20 cellular contexts compared by ENCODE assay signal in the genomic region with DNA sequence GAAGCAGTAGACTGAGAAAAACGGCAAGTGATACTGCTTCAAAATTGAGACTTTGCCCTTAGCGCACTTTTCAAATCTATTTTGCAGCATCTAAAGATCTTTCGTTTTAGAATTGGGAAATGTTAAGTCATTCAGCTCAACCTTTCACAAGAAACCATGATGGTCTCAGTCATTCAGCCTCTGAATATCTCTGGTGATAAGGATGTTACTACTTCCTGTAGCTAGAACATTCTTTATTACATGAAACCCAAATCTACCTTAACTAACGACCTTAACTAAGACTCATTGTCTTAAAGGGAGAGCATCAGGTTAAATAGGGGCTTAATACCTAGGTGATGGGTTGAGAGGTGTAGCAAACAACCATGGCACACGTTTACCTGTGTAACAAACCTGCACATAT. TPM values are rescaled to one million over a fixed set of nuclear protein-coding genes. Genes with fewer than 3 reads are reported as not detected.
DNase-seq lines count a peak whose midpoint lies in the region; ATAC-seq, FAIRE-seq and TF ChIP-seq lines count a peak whose summit lies in the region.
"Had no signal": no experiment of that assay in that cellular context is flagged by ENCODE, and none has a peak within 500 bp of the region (broad histone marks: within the 10 kb centered on the region; RNA-seq: fewer than 3 reads in every experiment).

No MANE protein-coding gene starts in this region.

- no peaks in the 10 kb centered on the region for H3K27me3 ChIP-seq in H1 (replicated peaks in 1 of 4; ENCODE audit: control insufficient read depth in 3 of 4, extremely low read depth in 1 of 4, insufficient read depth in 3 of 4, low read length in 3 of 4)
- H3K27me3 ChIP-seq in naive thymus-derived CD4-positive, alpha-beta T cell (ENCODE audit: control insufficient read depth in 2 of 2, insufficient read depth in 2 of 2, low read length in 2 of 2), result no peaks in the 10 kb centered on the region
- H3K27me3 ChIP-seq in GM23248 (replicated peaks; ENCODE audit: insufficient read depth), result no peaks in the 10 kb centered on the region

- no peak overlapping the region for H3K56ac ChIP-seq in H1 (replicated peaks; ENCODE audit: insufficient read length, low read depth, low read length)

- H2AFZ ChIP-seq in H1 (ENCODE audit: low read length) (peak overlapping the region; percentile 34; the same call in 1 of the 2 replicates), GM23248 (no peak overlapping the region)

- TF ChIP-seq POLR2A in A549 (IDR thresholded peaks at IDR 0.05; ENCODE audit: low read length) (no peak), GM12892 (IDR thresholded peaks at IDR 0.05; ENCODE audit: low read depth, low read length) (no peak), H1 (IDR thresholded peaks at IDR 0.05; ENCODE audit: control extremely low read depth in 1 of 2, low read depth in 2 of 2, low read length in 2 of 2) (no peak)

- H3K4me1 Mint-ChIP-seq in naive thymus-derived CD4-positive, alpha-beta T cell, result peaks cover 0 to 1% (median 0%) of the 10 kb centered on the region in 7 donors
- H3K4me1 Mint-ChIP-seq: CD4-positive, alpha-beta memory T cell had no signal

- TF ChIP-seq CTCF in A549 (IDR thresholded peaks at IDR 0.05) (no peak), H1 (IDR thresholded peaks at IDR 0.05; ENCODE audit: control extremely low read depth in 1 of 3, insufficient read depth in 1 of 3, low read depth in 1 of 3, low read length in 3 of 3) (no peak)

- CTCF ChIA-PET in A549 (lab: Yijun Ruan, JAX), result interaction anchor here (0.7 to 4.5 kb wide), 5 partner anchors 8 to 485 kb away, joined by 3 to 49 read pairs (median 3); no protein-coding TSS in a partner anchor
- CTCF ChIA-PET in H1 (lab: Charles Lee; ENCODE audit: partially characterized antibody), result interaction anchor here (0.7 to 1.5 kb wide), 3 partner anchors 12 to 69 kb away, joined by 3 to 6 read pairs (median 4); no protein-coding TSS in a partner anchor
- CTCF ChIA-PET in naive thymus-derived CD4-positive, alpha-beta T cell (lab: Charles Lee), result interaction anchor here (1.3 kb wide), 1 partner anchor 13 kb away, joined by 3 read pairs; no protein-coding TSS in a partner anchor

- H3K9me2 ChIP-seq in GM23248 (ENCODE audit: insufficient read depth), result no peaks in the 10 kb centered on the region

- no peak overlapping the region for H2BK15ac ChIP-seq in H1 (ENCODE audit: low read length)

- H3K14ac ChIP-seq in H1 (ENCODE audit: insufficient read length), result no peak overlapping the region

- no peak for TF ChIP-seq RAD21 in A549 (conservative IDR thresholded peaks at IDR 0.05 in 1 of 2, IDR thresholded peaks at IDR 0.05 in 1 of 2)
- TF ChIP-seq RAD21 in H1 (IDR thresholded peaks at IDR 0.05 in 1 of 2, conservative IDR thresholded peaks at IDR 0.05 in 1 of 2; ENCODE audit: low read depth in 2 of 2, low read length in 2 of 2), result no peak

- 63% methylated on average over 5 of the region's 5 CpGs for WGBS in A549 (ENCODE audit: missing lambda C conversion rate)
- 87% methylated on average over 5 of the region's 5 CpGs; no CpG with 5 or more reads in 1 of the 2 experiments for WGBS in H1 (ENCODE audit: extremely low coverage in 1 of 2, insufficient coverage in 1 of 2, insufficient read length in 1 of 2, insufficient replicate concordance in 2 of 2, low coverage in 1 of 2, low lambda C conversion rate in 2 of 2, missing lambda C conversion rate in 1 of 2), 2 experiments
- WGBS in GM23248 (ENCODE audit: low coverage in 1 of 2, low lambda C conversion rate in 2 of 2, missing lambda C conversion rate in 2 of 2), 2 experiments, result 63 to 70% methylated on average over 5 of the region's 5 CpGs

- H3K4me1 ChIP-seq in A549, result 0 out of 3 replicates have a peak, but pooled peaks cover 9% of the 10 kb centered on the region
- no peaks in the 10 kb centered on the region for H3K4me1 ChIP-seq in H1 (replicated peaks in 1 of 4; ENCODE audit: control insufficient read depth in 3 of 4, insufficient read depth in 4 of 4, low read length in 3 of 4)
- H3K4me1 ChIP-seq in naive thymus-derived CD4-positive, alpha-beta T cell (ENCODE audit: control insufficient read depth in 2 of 2, insufficient read depth in 2 of 2, low read length in 2 of 2), result no peaks in the 10 kb centered on the region
- no peaks in the 10 kb centered on the region for H3K4me1 ChIP-seq in GM23248 (ENCODE audit: insufficient read depth)

- no peak overlapping the region for H2BK120ac ChIP-seq in H1 (replicated peaks; ENCODE audit: low read depth, low read length)

- H4K91ac ChIP-seq in H1 (replicated peaks; ENCODE audit: insufficient read length, low read length), result no peak overlapping the region

- no peak overlapping the region for H4K8ac ChIP-seq in H1 (ENCODE audit: extremely low read depth, insufficient read depth, low read length)

- no peak overlapping the region for H3K27ac ChIP-seq in A549
- no peak overlapping the region for H3K27ac ChIP-seq in H1 (ENCODE audit: low read depth, low read length)
- no peak overlapping the region for H3K27ac ChIP-seq in naive thymus-derived CD4-positive, alpha-beta T cell (ENCODE audit: low read depth, low read length)
- no peak overlapping the region for H3K27ac ChIP-seq in GM23248

- H3K23ac ChIP-seq in H1 (ENCODE audit: insufficient read length), result no peak overlapping the region

- intact Hi-C loops in naive thymus-derived CD4-positive, alpha-beta T cell (cut with micrococcal nuclease), result no loop called here

- H3K4me3 Mint-ChIP-seq in naive thymus-derived CD4-positive, alpha-beta T cell, result no peak overlapping the region
- H3K4me3 Mint-ChIP-seq: CD4-positive, alpha-beta memory T cell had no signal

- no peaks in the 10 kb centered on the region for H3K36me3 ChIP-seq in H1 (ENCODE audit: control insufficient read depth in 2 of 4, insufficient read depth in 4 of 4, low read length in 3 of 4)
- H3K36me3 ChIP-seq in naive thymus-derived CD4-positive, alpha-beta T cell (ENCODE audit: control insufficient read depth in 2 of 3, insufficient read depth in 3 of 3, low read length in 3 of 3), result no peaks in the 10 kb centered on the region
- no peaks in the 10 kb centered on the region for H3K36me3 ChIP-seq in GM23248 (ENCODE audit: low read depth)

- no peak overlapping the region for H3K4me3 ChIP-seq in A549
- H3K4me3 ChIP-seq in H1 (ENCODE audit: extremely low read depth in 1 of 4, insufficient read depth in 2 of 4, low read depth in 3 of 4, low read length in 4 of 4), result no peak overlapping the region
- no peak overlapping the region for H3K4me3 ChIP-seq in naive thymus-derived CD4-positive, alpha-beta T cell (ENCODE audit: low read length)
- H3K4me3 ChIP-seq in GM23248, result no peak overlapping the region

- in situ Hi-C loops in GM23248 (cut with MboI), result no loop called here

- no peak overlapping the region for H3K18ac ChIP-seq in H1 (ENCODE audit: extremely low read depth, low read length)

- H2AK5ac ChIP-seq in H1 (ENCODE audit: low read depth, low read length), result no peak overlapping the region

- H3K9me3 ChIP-seq in A549, result peaks cover 2% of the 10 kb centered on the region; the same call in 1 of the 3 replicates
- no peaks in the 10 kb centered on the region for H3K9me3 ChIP-seq in H1 (ENCODE audit: insufficient read depth in 2 of 2, low read depth in 1 of 2, low read length in 1 of 2)
- no peaks in the 10 kb centered on the region for H3K9me3 ChIP-seq in naive thymus-derived CD4-positive, alpha-beta T cell (ENCODE audit: control insufficient read depth in 2 of 3, low read length in 3 of 3)
- H3K9me3 ChIP-seq in GM23248 (ENCODE audit: low read depth), result no peaks in the 10 kb centered on the region

- H2BK20ac ChIP-seq in H1 (ENCODE audit: low read length), result no peak overlapping the region

- H3K4ac ChIP-seq in H1 (replicated peaks; ENCODE audit: insufficient read length, low read depth, low read length), result no peak overlapping the region

- H3F3A ChIP-seq in GM23248 (ENCODE audit: insufficient read depth), result peaks cover 6% of the 10 kb centered on the region; the same call in 1 of the 2 replicates

- TF ChIP-seq EP300 in A549 (IDR thresholded peaks at IDR 0.05) (no peak), H1 (IDR thresholded peaks at IDR 0.05; ENCODE audit: borderline replicate concordance in 1 of 2, low read depth in 2 of 2, low read length in 2 of 2) (no peak)

- H3K79me2 ChIP-seq in H1 (ENCODE audit: control insufficient read depth in 1 of 2, insufficient read depth in 2 of 2, low read length in 2 of 2) (no peaks in the 10 kb centered on the region), GM23248 (ENCODE audit: insufficient read depth) (no peaks in the 10 kb centered on the region)

- H3K27me3 Mint-ChIP-seq in naive thymus-derived CD4-positive, alpha-beta T cell, result peaks cover 0 to 13% (median 4%) of the 10 kb centered on the region in 5 donors

- H3K36me3 Mint-ChIP-seq in naive thymus-derived CD4-positive, alpha-beta T cell, result peaks cover 0 to 4% (median 0%) of the 10 kb centered on the region in 5 donors
- H3K36me3 Mint-ChIP-seq: CD4-positive, alpha-beta memory T cell had no signal

- H3K27ac Mint-ChIP-seq in naive thymus-derived CD4-positive, alpha-beta T cell, result no peak overlapping the region
- H3K27ac Mint-ChIP-seq: CD4-positive, alpha-beta memory T cell had no signal

- H3K4me2 ChIP-seq in A549 (no peak overlapping the region), H1 (ENCODE audit: insufficient read depth in 1 of 2, low read depth in 2 of 2, low read length in 2 of 2) (no peak overlapping the region), GM23248 (ENCODE audit: unreplicated experiment) (no peak overlapping the region)

- ATAC-seq in A549 (no peak), HG03354 (IDR thresholded peaks at IDR 0.05; ENCODE audit: poor library complexity, severe bottlenecking, unreplicated experiment) (no peak)
- ATAC-seq in naive thymus-derived CD4-positive, alpha-beta T cell, result peak; percentile 54

- FAIRE-seq in A549 (lab: Jason Lieb, UNC) (peak; percentile 98), GM12892 (lab: Jason Lieb, UNC) (peak; percentile 21), H1 (lab: Jason Lieb, UNC) (no peak)
- FAIRE-seq: G401.6 had no signal

- H3K79me1 ChIP-seq in H1 (ENCODE audit: low read depth, low read length), result no peaks in the 10 kb centered on the region

- H4K5ac ChIP-seq in H1 (ENCODE audit: insufficient read length, low read depth, low read length), result no peak overlapping the region

- H4K20me1 ChIP-seq in H1 (replicated peaks in 1 of 2; ENCODE audit: control insufficient read depth in 1 of 2, insufficient read depth in 2 of 2, low read length in 2 of 2) (no peaks in the 10 kb centered on the region), GM23248 (ENCODE audit: insufficient read depth) (no peaks in the 10 kb centered on the region)

- H3K23me2 ChIP-seq in H1 (ENCODE audit: low read depth, low read length), result no peaks in the 10 kb centered on the region

- H2BK12ac ChIP-seq in H1 (ENCODE audit: low read depth, low read length), result no peak overlapping the region

- no peak overlapping the region for H3K9ac ChIP-seq in H1 (replicated peaks in 1 of 4; ENCODE audit: extremely low read depth in 1 of 4, low read depth in 3 of 4, low read length in 3 of 4)
- no peak overlapping the region for H3K9ac ChIP-seq in GM23248

- no peak overlapping the region for H2BK5ac ChIP-seq in H1 (ENCODE audit: low read depth, low read length)

- POLR2A ChIA-PET in A549 (lab: Yijun Ruan, JAX), result no interaction called here
- POLR2A ChIA-PET in H1 (lab: Charles Lee; ENCODE audit: partially characterized antibody), result no interaction called here
- POLR2A ChIA-PET in naive thymus-derived CD4-positive, alpha-beta T cell (lab: Charles Lee), result no interaction called here

- H3K9me3 Mint-ChIP-seq in naive thymus-derived CD4-positive, alpha-beta T cell, result peaks cover 0 to 2% (median 0%) of the 10 kb centered on the region in 11 donors
- H3K9me3 Mint-ChIP-seq: CD4-positive, alpha-beta memory T cell had no signal

- DNase-seq in A549 (ENCODE audit: low read depth in 1 of 2, low spot score in 1 of 2) (no peak), GM12892 (ENCODE audit: insufficient read length) (no peak), H1 (ENCODE audit: low read depth in 1 of 2, low spot score in 2 of 2) (no peak), GM23248 (no peak), NCI-H510A treated with DMSO at 0.1 percent for 48 hours (lab: John Stamatoyannopoulos, UW) (no peak)
- DNase-seq in naive thymus-derived CD4-positive, alpha-beta T cell, result no peak
- DNase-seq: 8988T; C1 segment of cervical spinal cord; Calu3; CD4-positive, alpha-beta memory T cell; COR-L47; DMS153; DND-41; GOT3; H7; HCEC 1CT had no signal

RNA-seq across cellular contexts. Expression of a gene that starts 26.4 kb away (rescaled TPM):
- polyA plus RNA-seq in A549 (2011; rRNA removed) (5,007 and 5,423 TPM in 2 replicates), A549 (2017; fragmentation: RNase III; extraction: RNeasy Plus Mini Kit Qiagen cat#74134 plus additional on column Dnase treatment) (2,953 to 3,542 TPM (median 3,237 TPM) in 3 replicates), H1 (2011; rRNA removed) (0.03 TPM in 1 of 2 replicates, not detected in the other), GM23248 (2016; fragmentation: Nextera tagmentation; extraction: Ambion mirVana) (0.34 TPM in 1 of 2 replicates, not detected in the other)
- 2,033 and 2,091 TPM in 2 replicates for polyA plus RNA-seq in A549 (2012; cell fraction: cytosol; rRNA removed)
- 892 and 1,126 TPM in 2 replicates for polyA plus RNA-seq in A549 (2012; cell fraction: nucleus; rRNA removed)
- polyA minus RNA-seq in A549 (2011; rRNA and poly(A)+ RNA removed), result 2,016 and 2,285 TPM in 2 replicates
- not detected for polyA plus RNA-seq in GM12892 (2012; ENCODE audit: missing spikeins)
- not detected in 2 replicates for total RNA-seq in H1 (2021; fragmentation: NEBNext Ultra II Directional; extraction: Animal tissue kit (Norgen Biotek cat#: 25700))
- polyA plus RNA-seq in H1 (2011; cell fraction: cytosol; rRNA removed), result 0.05 TPM
- not detected for polyA plus RNA-seq in H1 (2011; cell fraction: nucleus; rRNA removed)
- polyA plus RNA-seq in H1 (2012, experiment 1 of 2), result not detected in 4 replicates
- not detected for polyA plus RNA-seq in H1 (2012, experiment 2 of 2)
- not detected for polyA plus RNA-seq in H1 (2013, experiment 1 of 2)
- not detected for polyA plus RNA-seq in H1 (2013, experiment 2 of 2)
- polyA minus RNA-seq in H1 (2011; rRNA and poly(A)+ RNA removed), result not detected in 2 replicates
- polyA minus RNA-seq in H1 (2011; cell fraction: cytosol; rRNA and poly(A)+ RNA removed), result not detected
- 1.1 TPM for polyA minus RNA-seq in H1 (2011; cell fraction: nucleus; rRNA and poly(A)+ RNA removed)
- not detected for total RNA-seq in naive thymus-derived CD4-positive, alpha-beta T cell
- not detected for polyA plus RNA-seq in naive thymus-derived CD4-positive, alpha-beta T cell
- total RNA-seq in GM23248 (2014; rRNA removed; shearing (Covaris generic)), result not detected in 2 replicates
- total RNA-seq: CD4-positive, alpha-beta memory T cell; H7 had no signal
- polyA plus RNA-seq: CD4-positive, alpha-beta memory T cell had no signal

RNA-seq across cellular contexts. Expression of a gene that starts 42.1 kb away (rescaled TPM):
- 1,636 and 1,761 TPM in 2 replicates for polyA plus RNA-seq in A549 (2011; rRNA removed)
- polyA plus RNA-seq in A549 (2012; cell fraction: cytosol; rRNA removed), result 1,617 and 1,738 TPM in 2 replicates
- 1,542 and 1,798 TPM in 2 replicates for polyA plus RNA-seq in A549 (2012; cell fraction: nucleus; rRNA removed)
- 4,339 to 6,918 TPM (median 6,205 TPM) in 3 replicates for polyA plus RNA-seq in A549 (2017; fragmentation: RNase III; extraction: RNeasy Plus Mini Kit Qiagen cat#74134 plus additional on column Dnase treatment)
- polyA minus RNA-seq in A549 (2011; rRNA and poly(A)+ RNA removed), result 620 and 678 TPM in 2 replicates
- polyA plus RNA-seq in GM12892 (2012; ENCODE audit: missing spikeins), result 97.8 TPM
- 189 and 195 TPM in 2 replicates for total RNA-seq in H1 (2021; fragmentation: NEBNext Ultra II Directional; extraction: Animal tissue kit (Norgen Biotek cat#: 25700))
- polyA plus RNA-seq in H1 (2011; rRNA removed), result 215 and 273 TPM in 2 replicates
- 257 TPM for polyA plus RNA-seq in H1 (2011; cell fraction: cytosol; rRNA removed)
- 214 TPM for polyA plus RNA-seq in H1 (2011; cell fraction: nucleus; rRNA removed)
- polyA plus RNA-seq in H1 (2012, experiment 1 of 2), result 196 to 244 TPM (median 233 TPM) in 4 replicates
- polyA plus RNA-seq in H1 (2012, experiment 2 of 2), result 315 TPM
- 142 TPM for polyA plus RNA-seq in H1 (2013, experiment 1 of 2)
- 141 TPM for polyA plus RNA-seq in H1 (2013, experiment 2 of 2)
- 152 and 157 TPM in 2 replicates for polyA minus RNA-seq in H1 (2011; rRNA and poly(A)+ RNA removed)
- 57.9 TPM for polyA minus RNA-seq in H1 (2011; cell fraction: cytosol; rRNA and poly(A)+ RNA removed)
- 85.7 TPM for polyA minus RNA-seq in H1 (2011; cell fraction: nucleus; rRNA and poly(A)+ RNA removed)
- 100 to 1,000 TPM in 3 of 5 experiments, 10 to 100 TPM in 2; 62.2 to 108 (median 100) TPM for total RNA-seq in naive thymus-derived CD4-positive, alpha-beta T cell
- polyA plus RNA-seq in naive thymus-derived CD4-positive, alpha-beta T cell, result 100 to 1,000 TPM; 169 to 206 TPM
- 55.1 and 61.0 TPM in 2 replicates for total RNA-seq in GM23248 (2014; rRNA removed; shearing (Covaris generic))
- 164 and 176 TPM in 2 replicates for polyA plus RNA-seq in GM23248 (2016; fragmentation: Nextera tagmentation; extraction: Ambion mirVana)

RNA-seq across cellular contexts. Expression of a gene that starts 47.9 kb away (rescaled TPM):
- polyA plus RNA-seq in A549 (2011; rRNA removed) (17.9 and 19.9 TPM in 2 replicates), A549 (2017; fragmentation: RNase III; extraction: RNeasy Plus Mini Kit Qiagen cat#74134 plus additional on column Dnase treatment) (22.0 to 26.7 TPM (median 24.7 TPM) in 3 replicates), H1 (2011; rRNA removed) (0.15 TPM in 1 of 2 replicates, not detected in the other), GM23248 (2016; fragmentation: Nextera tagmentation; extraction: Ambion mirVana) (not detected in 2 replicates)
- polyA plus RNA-seq in A549 (2012; cell fraction: cytosol; rRNA removed), result 2.1 and 2.3 TPM in 2 replicates
- 1.6 and 3.6 TPM in 2 replicates for polyA plus RNA-seq in A549 (2012; cell fraction: nucleus; rRNA removed)
- polyA minus RNA-seq in A549 (2011; rRNA and poly(A)+ RNA removed), result 12.8 and 12.9 TPM in 2 replicates
- polyA plus RNA-seq in GM12892 (2012; ENCODE audit: missing spikeins), result not detected
- 0.25 and 0.47 TPM in 2 replicates for total RNA-seq in H1 (2021; fragmentation: NEBNext Ultra II Directional; extraction: Animal tissue kit (Norgen Biotek cat#: 25700))
- 0.09 TPM for polyA plus RNA-seq in H1 (2011; cell fraction: cytosol; rRNA removed)
- 0.10 TPM for polyA plus RNA-seq in H1 (2011; cell fraction: nucleus; rRNA removed)
- polyA plus RNA-seq in H1 (2012, experiment 1 of 2), result 0.08 TPM in 1 of 4 replicates, not detected in the others
- not detected for polyA plus RNA-seq in H1 (2012, experiment 2 of 2)
- polyA plus RNA-seq in H1 (2013, experiment 1 of 2), result 0.12 TPM
- 0.13 TPM for polyA plus RNA-seq in H1 (2013, experiment 2 of 2)
- 0.10 TPM in 1 of 2 replicates, not detected in the other for polyA minus RNA-seq in H1 (2011; rRNA and poly(A)+ RNA removed)
- not detected for polyA minus RNA-seq in H1 (2011; cell fraction: cytosol; rRNA and poly(A)+ RNA removed)
- not detected for polyA minus RNA-seq in H1 (2011; cell fraction: nucleus; rRNA and poly(A)+ RNA removed)
- not detected for total RNA-seq in naive thymus-derived CD4-positive, alpha-beta T cell
- polyA plus RNA-seq in naive thymus-derived CD4-positive, alpha-beta T cell, result not detected
- not detected in 2 replicates for total RNA-seq in GM23248 (2014; rRNA removed; shearing (Covaris generic))
- total RNA-seq: A673; CD4-positive, alpha-beta memory T cell; H7 had no signal
- polyA plus RNA-seq: BJ; CD4-positive, alpha-beta memory T cell had no signal

Comparison
In these comparisons a context has a peak if more than half of its experiments do, and no peak if none do; other contexts are left out.
1. RNA of a gene that starts 26.4 kb away (polyA plus RNA-seq): 892 to 5,423 TPM in A549; 0.34 TPM in GM23248, 0.03 to 0.05 TPM in H1 and not detected in naive thymus-derived CD4-positive, alpha-beta T cell; every median in the first group is over 100 times any median in the second.